19 cellular contexts compared by ENCODE assay signal in genomic region chr17:2580641-2581040, GRCh38. TPM values are rescaled to one million over a fixed set of nuclear protein-coding genes. Genes with fewer than 3 reads are reported as not detected.
A peak's percentile ranks its signal among the peaks of the same experiment; 100 is the strongest.
DNase-seq lines count a peak whose midpoint lies in the region; ATAC-seq and TF ChIP-seq lines count a peak whose summit lies in the region.
"Had no signal": no experiment of that assay in that cellular context is flagged by ENCODE, and none has a peak within 500 bp of the region (broad histone marks: within the 10 kb centered on the region; RNA-seq: fewer than 3 reads in every experiment).

No MANE protein-coding gene starts in this region.

- peak; percentile 68 for DNase-seq in COLO829 (ENCODE audit: low spot score)
- DNase-seq in SJCRH30: peak in 1 of 2 experiments; percentile 35
- peak; percentile 95 for DNase-seq in globus pallidus (ENCODE audit: low spot score)
- DNase-seq in neural progenitor cell (ENCODE audit: low spot score): peak; percentile 63
- DNase-seq in hepatocyte (ENCODE audit: low spot score): no peak
- DNase-seq in NCI-H128 (lab: John Stamatoyannopoulos, UW; ENCODE audit: unreplicated experiment): no peak
- DNase-seq in HT-29 (ENCODE audit: low spot score): no peak
- DNase-seq: CD8-positive, alpha-beta memory T cell; immature natural killer cell; mammary epithelial cell; NCI-H1694; NCI-H510A treated with DMSO at 0.1 percent for 48 hours; sigmoid colon; stimulated activated CD4-positive, alpha-beta T cell treated with anti-CD3 and anti-CD28 coated beads, Interleukin-1b, Interleukin-23, amount 100 ng/mL, for 48 hours; T1000 had no signal

- H3K4me1 ChIP-seq in SJCRH30: no peaks in the 10 kb centered on the region
- H3K4me1 ChIP-seq in neural progenitor cell: peaks cover 19% of the 10 kb centered on the region
- no peaks in the 10 kb centered on the region for H3K4me1 ChIP-seq in hepatocyte (ENCODE audit: insufficient read depth)
- H3K4me1 ChIP-seq: sigmoid colon, vagina had no signal

- peaks cover 13% of the 10 kb centered on the region for H3K4me1 Mint-ChIP-seq in neural progenitor cell
- H3K4me1 Mint-ChIP-seq: CD8-positive, alpha-beta memory T cell; immature natural killer cell had no signal

- ATAC-seq in GM21529 (IDR thresholded peaks at IDR 0.05; ENCODE audit: unreplicated experiment): no peak
- ATAC-seq: HepG2 had no signal

- peak overlapping the region; percentile 27 for H3K4me3 ChIP-seq in SJCRH30
- peak overlapping the region; percentile 37 for H3K4me3 ChIP-seq in neural progenitor cell
- no peak overlapping the region for H3K4me3 ChIP-seq in hepatocyte
- H3K4me3 ChIP-seq: sigmoid colon, vagina had no signal

- WGBS in hepatocyte (ENCODE audit: low lambda C conversion rate, missing lambda C conversion rate): 64% methylated on average over 5 of the region's 5 CpGs

- H4K20me1 ChIP-seq in neural progenitor cell (ENCODE audit: low read depth) (no peaks in the 10 kb centered on the region), hepatocyte (ENCODE audit: insufficient read depth, poor library complexity, severe bottlenecking) (no peaks in the 10 kb centered on the region)

- no peaks in the 10 kb centered on the region for H3K36me3 Mint-ChIP-seq in neural progenitor cell
- H3K36me3 Mint-ChIP-seq: CD8-positive, alpha-beta memory T cell; immature natural killer cell had no signal

- peak overlapping the region; percentile 98 for H3K27ac Mint-ChIP-seq in neural progenitor cell
- H3K27ac Mint-ChIP-seq: immature natural killer cell had no signal

- H3K36me3 ChIP-seq in SJCRH30 (no peaks in the 10 kb centered on the region), neural progenitor cell (no peaks in the 10 kb centered on the region), hepatocyte (replicated peaks; ENCODE audit: insufficient read depth, low read depth) (no peaks in the 10 kb centered on the region)
- H3K36me3 ChIP-seq: neutrophil, sigmoid colon, vagina had no signal

- H3K9ac ChIP-seq in neural progenitor cell: no peak overlapping the region

- H3K9me3 ChIP-seq in SJCRH30 (replicated peaks): no peaks in the 10 kb centered on the region
- no peaks in the 10 kb centered on the region for H3K9me3 ChIP-seq in neural progenitor cell (ENCODE audit: low read depth)
- H3K9me3 ChIP-seq in hepatocyte (ENCODE audit: low read depth): no peaks in the 10 kb centered on the region
- H3K9me3 ChIP-seq: neutrophil, sigmoid colon, vagina had no signal

- peak overlapping the region; percentile 74 for H3K4me3 Mint-ChIP-seq in neural progenitor cell
- H3K4me3 Mint-ChIP-seq: CD8-positive, alpha-beta memory T cell; immature natural killer cell had no signal

- H3K9me2 ChIP-seq in hepatocyte (replicated peaks; ENCODE audit: insufficient read depth): no peaks in the 10 kb centered on the region

- peak overlapping the region; percentile 76 for H3K4me2 ChIP-seq in neural progenitor cell
- no peak overlapping the region for H3K4me2 ChIP-seq in hepatocyte

- H3K79me2 ChIP-seq in neural progenitor cell (ENCODE audit: low read depth) (no peaks in the 10 kb centered on the region), hepatocyte (no peaks in the 10 kb centered on the region)

- TF ChIP-seq CTCF in neural progenitor cell (IDR thresholded peaks at IDR 0.05) (no peak), hepatocyte (IDR thresholded peaks at IDR 0.05; ENCODE audit: poor library complexity) (no peak)

- H3K27me3 Mint-ChIP-seq in neural progenitor cell (ENCODE audit: insufficient read depth, low read depth): peaks cover 2% of the 10 kb centered on the region

- H3F3A ChIP-seq in neural progenitor cell (ENCODE audit: low read depth): peaks cover 27% of the 10 kb centered on the region

- no peak overlapping the region for H3K27ac ChIP-seq in SJCRH30
- peak overlapping the region; percentile 86 for H3K27ac ChIP-seq in neural progenitor cell
- H3K27ac ChIP-seq in hepatocyte: no peak overlapping the region
- H3K27ac ChIP-seq: neutrophil, sigmoid colon, vagina had no signal

- no peaks in the 10 kb centered on the region for H3K27me3 ChIP-seq in SJCRH30
- no peaks in the 10 kb centered on the region for H3K27me3 ChIP-seq in neural progenitor cell
- no peaks in the 10 kb centered on the region for H3K27me3 ChIP-seq in hepatocyte

- H2AFZ ChIP-seq in neural progenitor cell (replicated peaks): peak overlapping the region; percentile 89
- H2AFZ ChIP-seq in hepatocyte: no peak overlapping the region

- H3K9me3 Mint-ChIP-seq in neural progenitor cell: peaks cover 3% of the 10 kb centered on the region
- H3K9me3 Mint-ChIP-seq: CD8-positive, alpha-beta memory T cell; immature natural killer cell had no signal

RNA-seq across cellular contexts. Expression of gene PAFAH1B1, which starts 12.8 kb away (rescaled TPM):
- total RNA-seq in SJCRH30 (2014; rRNA removed; shearing (Covaris generic)): 49.6 and 60.6 TPM in 2 replicates
- 177 and 209 TPM in 2 replicates for total RNA-seq in neural progenitor cell (ENCODE audit: low replicate concordance)
- 91.8 and 98.5 TPM in 2 replicates for total RNA-seq in hepatocyte
- 37.5 and 47.0 TPM in 2 replicates for polyA plus RNA-seq in hepatocyte
- 31.6 TPM in 2 replicates for total RNA-seq in HT-29 (2014; rRNA removed; shearing (Covaris generic))

Comparison
In these comparisons a context has a peak if more than half of its experiments do, and no peak if none do; other contexts are left out.
1. DNase-seq: peak in COLO829 (single experiment), globus pallidus (single experiment) and neural progenitor cell (single experiment); none in hepatocyte (single experiment), NCI-H128 (single experiment) and HT-29 (single experiment).